1 cellular context compared by ENCODE assay signal in the genomic region with DNA sequence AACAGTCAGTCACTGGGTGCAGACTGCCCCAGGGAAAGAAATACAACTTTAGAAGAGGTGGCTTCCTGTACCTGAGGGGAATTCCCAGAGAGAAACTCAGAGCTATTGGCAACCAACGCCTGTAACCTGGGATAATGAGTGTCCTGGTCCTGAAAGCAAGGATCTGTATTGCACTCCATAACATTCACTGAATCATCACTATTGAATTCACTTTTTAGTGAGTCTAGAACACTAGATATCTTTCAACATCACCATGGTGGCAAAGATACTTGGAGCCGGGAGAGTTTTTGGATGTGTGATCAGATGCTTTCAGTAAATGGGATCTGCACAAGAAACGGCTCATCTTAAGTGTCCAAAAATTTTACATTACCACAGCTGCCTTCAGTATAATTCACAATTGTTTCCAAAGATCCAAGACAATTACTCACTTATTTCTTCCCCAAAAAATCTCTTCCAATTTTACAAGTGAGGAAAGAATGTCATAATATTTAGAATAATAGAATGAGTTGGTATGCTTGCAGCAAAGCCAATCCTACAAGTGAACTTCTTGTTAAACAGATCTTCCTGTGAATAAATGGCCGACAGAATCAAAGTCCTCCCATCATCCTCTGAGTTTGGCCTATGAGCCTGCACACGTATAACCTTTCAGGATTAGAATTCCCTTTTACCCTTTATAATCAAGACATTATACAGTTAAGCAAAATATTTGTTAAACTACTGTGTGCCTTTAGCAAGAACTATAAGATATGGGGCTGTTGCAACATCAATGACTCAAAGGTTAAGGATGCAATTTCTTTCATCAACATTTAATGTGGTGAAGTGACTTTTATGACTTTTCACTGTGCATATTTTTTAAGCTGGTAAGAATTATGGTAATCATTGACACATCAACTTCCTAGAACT.
TF ChIP-seq lines count a peak whose summit lies in the region.

No MANE protein-coding gene starts in this region.

TF ChIP-seq in endothelial cell of umbilical vein, 7 proteins besides CTCF, POLR2A, EP300 and RAD21:
- TF ChIP-seq JUN (IDR thresholded peaks at IDR 0.05; ENCODE audit: borderline replicate concordance, insufficient read depth, insufficient read length, low read depth) (no peak), POLR2AphosphoS5 (IDR thresholded peaks at IDR 0.05; ENCODE audit: insufficient read depth, low read depth, low read length) (no peak), FOS (IDR thresholded peaks at IDR 0.05; ENCODE audit: borderline replicate concordance, insufficient read depth, low read length) (no peak), EZH2 (IDR thresholded peaks at IDR 0.05; ENCODE audit: borderline replicate concordance, low read depth, low read length, severe bottlenecking) (no peak), GATA2 (IDR thresholded peaks at IDR 0.05; ENCODE audit: insufficient read depth, insufficient read length, low read depth, low read length) (no peak), MYC (IDR thresholded peaks at IDR 0.05; ENCODE audit: low read depth, low read length) (no peak)
- TF ChIP-seq, protein P1, sequence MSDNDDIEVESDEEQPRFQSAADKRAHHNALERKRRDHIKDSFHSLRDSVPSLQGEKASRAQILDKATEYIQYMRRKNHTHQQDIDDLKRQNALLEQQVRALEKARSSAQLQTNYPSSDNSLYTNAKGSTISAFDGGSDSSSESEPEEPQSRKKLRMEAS (IDR thresholded peaks at IDR 0.05; ENCODE audit: insufficient read depth, insufficient read length): no peak
